Comparison of ENCODE assay signal across 8 cellular contexts in genomic region chr4:83639849-83640493, GRCh38.
DNase-seq lines count a peak whose midpoint lies in the region; ATAC-seq and TF ChIP-seq lines count a peak whose summit lies in the region.

No MANE protein-coding gene starts in this region.

- H3K27ac ChIP-seq in suprapubic skin, result no peak overlapping the region

- TF ChIP-seq CTCF in AG09309 (IDR thresholded peaks at IDR 0.05; ENCODE audit: control insufficient read depth, insufficient read depth, low read depth, low read length, missing control alignments), result peak; percentile 73
- peak; percentile 65 to 74 for TF ChIP-seq CTCF in suprapubic skin (IDR thresholded peaks at IDR 0.05)

- H3K4me3 ChIP-seq in AG09309 (ENCODE audit: control insufficient read depth, low read depth, low read length), result no peak overlapping the region
- no peak overlapping the region for H3K4me3 ChIP-seq in suprapubic skin

- H3K27me3 ChIP-seq in suprapubic skin, result peaks cover 2% of the 10 kb centered on the region

- peak; percentile 53 for DNase-seq in AG09309 (ENCODE audit: low read depth)
- DNase-seq in NCI-H446 treated with DMSO at 0.1 percent for 48 hours (lab: John Stamatoyannopoulos, UW), result peak; percentile 22
- peak; percentile 35 for DNase-seq in activated CD4-positive, alpha-beta T cell treated with anti-CD3 and anti-CD28 coated beads, Interleukin-2, amount 50 U/mL, for 1 hour
- peak; percentile 64 for DNase-seq in epidermal melanocyte (ENCODE audit: insufficient read length, low spot score)
- DNase-seq in mucosa of gallbladder (ENCODE audit: low spot score), result peak; percentile 83
- DNase-seq in suprapubic skin (ENCODE audit: low spot score in 2 of 2), result no peak

- no peak for TF ChIP-seq EP300 in suprapubic skin (IDR thresholded peaks at IDR 0.05)

- ATAC-seq in GM18498 (IDR thresholded peaks at IDR 0.05; ENCODE audit: unreplicated experiment) (peak; percentile 82), HG03175 (IDR thresholded peaks at IDR 0.05; ENCODE audit: unreplicated experiment) (peak; percentile 78)

- H3K9me3 ChIP-seq in suprapubic skin, result no peaks in the 10 kb centered on the region

- H3K36me3 ChIP-seq in suprapubic skin, result no peaks in the 10 kb centered on the region

- peaks cover 2% of the 10 kb centered on the region for H3K4me1 ChIP-seq in suprapubic skin

- 20% methylated on average over 5 of the region's 5 CpGs for WGBS in suprapubic skin

- TF ChIP-seq POLR2A in suprapubic skin (IDR thresholded peaks at IDR 0.05), result no peak

Comparison
In these comparisons a context has a peak if more than half of its experiments do, and no peak if none do; other contexts are left out.
1. DNase-seq: peak in AG09309 (single experiment), NCI-H446 treated with DMSO at 0.1 percent for 48 hours (single experiment), activated CD4-positive, alpha-beta T cell treated with anti-CD3 and anti-CD28 coated beads, Interleukin-2, amount 50 U/mL, for 1 hour (single experiment), epidermal melanocyte (single experiment) and mucosa of gallbladder (single experiment); none in suprapubic skin (0 of 2).